ENCODE assay signal across 10 cellular contexts in the genomic region with DNA sequence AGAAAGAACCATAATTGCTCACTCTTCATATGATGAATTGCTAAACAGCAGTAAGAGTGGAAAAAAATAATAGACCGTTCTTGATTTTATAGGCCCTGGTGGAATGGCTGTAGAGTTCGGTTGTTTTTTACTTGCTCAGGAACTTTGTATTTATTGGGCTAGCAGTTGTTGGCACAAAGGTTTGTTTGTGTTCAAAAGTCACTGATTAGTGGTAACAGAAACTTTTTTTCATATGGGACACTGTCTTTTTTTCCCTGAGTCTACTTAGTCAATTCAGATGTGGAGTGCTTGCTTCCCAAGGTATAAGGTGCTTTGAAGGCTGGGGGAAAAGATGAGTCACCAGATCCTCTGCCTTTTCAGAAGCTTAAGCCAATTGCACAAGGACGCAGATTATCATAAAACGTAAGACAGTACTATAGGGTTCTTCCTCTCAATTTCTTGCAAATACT. TPM values are rescaled to one million over a fixed set of nuclear protein-coding genes. Genes with fewer than 3 reads are reported as not detected.
DNase-seq lines count a peak whose midpoint lies in the region; ATAC-seq, FAIRE-seq and TF ChIP-seq lines count a peak whose summit lies in the region.
"Had no signal": no experiment of that assay in that cellular context is flagged by ENCODE, and none has a peak within 500 bp of the region (broad histone marks: within the 10 kb centered on the region; RNA-seq: fewer than 3 reads in every experiment).

No MANE protein-coding gene starts in this region.

- TF ChIP-seq CTCF in HL-60 (IDR thresholded peaks at IDR 0.05; ENCODE audit: insufficient read depth, low read length) (no peak), WTC11 (IDR thresholded peaks at IDR 0.05) (no peak), GM10266 (IDR thresholded peaks at IDR 0.05; ENCODE audit: control insufficient read depth, insufficient read depth, low read depth, missing control alignments) (no peak), kidney (IDR thresholded peaks at IDR 0.05; ENCODE audit: borderline replicate concordance, extremely low read depth, insufficient read depth) (no peak)

- ATAC-seq in WTC11 (no peak; the same call in 1 of the 2 replicates), left colon (peak; percentile 74), GM21619 (IDR thresholded peaks at IDR 0.05; ENCODE audit: unreplicated experiment) (no peak)

- peaks cover 5 to 6% of the 10 kb centered on the region in 2 donors for H3K4me1 ChIP-seq in kidney (ENCODE audit: control insufficient read depth in 1 of 2, insufficient read depth in 1 of 2, low read depth in 1 of 2, low read length in 2 of 2)

- CTCF ChIA-PET in WTC11 (lab: Charles Lee) = interaction anchor here (0.6 to 1.4 kb wide), 3 partner anchors 9 to 26 kb away, joined by 3 to 5 read pairs (median 3); no protein-coding TSS in a partner anchor

- no peaks in the 10 kb centered on the region for H3K27me3 ChIP-seq in HL-60 (ENCODE audit: insufficient read depth, poor library complexity, severe bottlenecking)
- H3K27me3 ChIP-seq: upper lobe of left lung had no signal

- no peak for FAIRE-seq in kidney (lab: Jason Lieb, UNC)

- no peak overlapping the region for H3K4me3 Mint-ChIP-seq in WTC11

- H3K9ac ChIP-seq in kidney (ENCODE audit: low read length in 2 of 2) = no peak overlapping the region

- POLR2A ChIA-PET in WTC11 (lab: Charles Lee) = interaction anchor here (1.1 kb wide), 1 partner anchor 13 kb away, joined by 4 read pairs; no protein-coding TSS in a partner anchor

- intact Hi-C loops in left colon (cut with DNase I, micrococcal nuclease) = no loop called here
- intact Hi-C loops in kidney (cut with DNase I) = no loop called here

- H3K4me3 ChIP-seq in HL-60 (replicated peaks; ENCODE audit: insufficient read depth, low read length) = no peak overlapping the region
- no peak overlapping the region for H3K4me3 ChIP-seq in kidney (ENCODE audit: low read length in 2 of 2)
- H3K4me3 ChIP-seq: upper lobe of left lung had no signal

- H3K9me3 Mint-ChIP-seq in WTC11 = peaks cover 4% of the 10 kb centered on the region; the same call in 1 of the 2 replicates

- H3K9me3 ChIP-seq in kidney (ENCODE audit: control insufficient read depth in 1 of 2, low read length in 2 of 2) = no peaks in the 10 kb centered on the region
- H3K9me3 ChIP-seq: upper lobe of left lung had no signal

- H3K36me3 Mint-ChIP-seq in WTC11 = no peaks in the 10 kb centered on the region

- peaks cover 88% of the 10 kb centered on the region for H3K4me1 Mint-ChIP-seq in WTC11

- H3K27ac Mint-ChIP-seq in WTC11 = peak overlapping the region; percentile 97

- H3K27ac ChIP-seq in HL-60 (replicated peaks) = peak overlapping the region; percentile 39
- no peak overlapping the region for H3K27ac ChIP-seq in kidney (ENCODE audit: low read depth in 2 of 2, low read length in 2 of 2)

- H3K36me3 ChIP-seq in kidney (ENCODE audit: control insufficient read depth in 1 of 2, insufficient read depth in 2 of 2, low read length in 2 of 2) = no peaks in the 10 kb centered on the region
- H3K36me3 ChIP-seq: upper lobe of left lung had no signal

- peak; percentile 32 for DNase-seq in A172 (ENCODE audit: low spot score)
- peak; percentile 82 to 91 for DNase-seq in HL-60 (ENCODE audit: low read depth in 1 of 2, low spot score in 1 of 2)
- no peak for DNase-seq in WTC11 (ENCODE audit: low spot score)
- peak in 1 of 2 donors; percentile 47 for DNase-seq in left colon
- no peak for DNase-seq in cortex of kidney (lab: John Stamatoyannopoulos, UW)
- DNase-seq in GM10266 (ENCODE audit: extremely low spot score) = no peak
- DNase-seq in kidney = no peak
- DNase-seq: central memory CD4-positive, alpha-beta T cell; upper lobe of left lung had no signal

- no peaks in the 10 kb centered on the region for H3K27me3 Mint-ChIP-seq in WTC11 (ENCODE audit: low read depth)

TF ChIP-seq in WTC11, 78 proteins besides CTCF, POLR2A, EP300 and RAD21:
- TF ChIP-seq, protein P1, sequence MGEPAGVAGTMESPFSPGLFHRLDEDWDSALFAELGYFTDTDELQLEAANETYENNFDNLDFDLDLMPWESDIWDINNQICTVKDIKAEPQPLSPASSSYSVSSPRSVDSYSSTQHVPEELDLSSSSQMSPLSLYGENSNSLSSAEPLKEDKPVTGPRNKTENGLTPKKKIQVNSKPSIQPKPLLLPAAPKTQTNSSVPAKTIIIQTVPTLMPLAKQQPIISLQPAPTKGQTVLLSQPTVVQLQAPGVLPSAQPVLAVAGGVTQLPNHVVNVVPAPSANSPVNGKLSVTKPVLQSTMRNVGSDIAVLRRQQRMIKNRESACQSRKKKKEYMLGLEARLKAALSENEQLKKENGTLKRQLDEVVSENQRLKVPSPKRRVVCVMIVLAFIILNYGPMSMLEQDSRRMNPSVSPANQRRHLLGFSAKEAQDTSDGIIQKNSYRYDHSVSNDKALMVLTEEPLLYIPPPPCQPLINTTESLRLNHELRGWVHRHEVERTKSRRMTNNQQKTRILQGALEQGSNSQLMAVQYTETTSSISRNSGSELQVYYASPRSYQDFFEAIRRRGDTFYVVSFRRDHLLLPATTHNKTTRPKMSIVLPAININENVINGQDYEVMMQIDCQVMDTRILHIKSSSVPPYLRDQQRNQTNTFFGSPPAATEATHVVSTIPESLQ (CRISPR knock-in tag; IDR thresholded peaks at IDR 0.05) = no peak
- TF ChIP-seq SMAD4 (CRISPR knock-in tag; IDR thresholded peaks at IDR 0.05) (no peak), KAT7 (CRISPR knock-in tag; IDR thresholded peaks at IDR 0.05; ENCODE audit: borderline replicate concordance) (no peak), SOX15 (CRISPR knock-in tag; IDR thresholded peaks at IDR 0.05) (no peak), NR2C2 (CRISPR knock-in tag; IDR thresholded peaks at IDR 0.05) (no peak)
- TF ChIP-seq, protein P2, sequence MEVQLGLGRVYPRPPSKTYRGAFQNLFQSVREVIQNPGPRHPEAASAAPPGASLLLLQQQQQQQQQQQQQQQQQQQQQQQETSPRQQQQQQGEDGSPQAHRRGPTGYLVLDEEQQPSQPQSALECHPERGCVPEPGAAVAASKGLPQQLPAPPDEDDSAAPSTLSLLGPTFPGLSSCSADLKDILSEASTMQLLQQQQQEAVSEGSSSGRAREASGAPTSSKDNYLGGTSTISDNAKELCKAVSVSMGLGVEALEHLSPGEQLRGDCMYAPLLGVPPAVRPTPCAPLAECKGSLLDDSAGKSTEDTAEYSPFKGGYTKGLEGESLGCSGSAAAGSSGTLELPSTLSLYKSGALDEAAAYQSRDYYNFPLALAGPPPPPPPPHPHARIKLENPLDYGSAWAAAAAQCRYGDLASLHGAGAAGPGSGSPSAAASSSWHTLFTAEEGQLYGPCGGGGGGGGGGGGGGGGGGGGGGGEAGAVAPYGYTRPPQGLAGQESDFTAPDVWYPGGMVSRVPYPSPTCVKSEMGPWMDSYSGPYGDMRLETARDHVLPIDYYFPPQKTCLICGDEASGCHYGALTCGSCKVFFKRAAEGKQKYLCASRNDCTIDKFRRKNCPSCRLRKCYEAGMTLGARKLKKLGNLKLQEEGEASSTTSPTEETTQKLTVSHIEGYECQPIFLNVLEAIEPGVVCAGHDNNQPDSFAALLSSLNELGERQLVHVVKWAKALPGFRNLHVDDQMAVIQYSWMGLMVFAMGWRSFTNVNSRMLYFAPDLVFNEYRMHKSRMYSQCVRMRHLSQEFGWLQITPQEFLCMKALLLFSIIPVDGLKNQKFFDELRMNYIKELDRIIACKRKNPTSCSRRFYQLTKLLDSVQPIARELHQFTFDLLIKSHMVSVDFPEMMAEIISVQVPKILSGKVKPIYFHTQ (CRISPR knock-in tag; IDR thresholded peaks at IDR 0.05) = no peak
- TF ChIP-seq, protein P3, sequence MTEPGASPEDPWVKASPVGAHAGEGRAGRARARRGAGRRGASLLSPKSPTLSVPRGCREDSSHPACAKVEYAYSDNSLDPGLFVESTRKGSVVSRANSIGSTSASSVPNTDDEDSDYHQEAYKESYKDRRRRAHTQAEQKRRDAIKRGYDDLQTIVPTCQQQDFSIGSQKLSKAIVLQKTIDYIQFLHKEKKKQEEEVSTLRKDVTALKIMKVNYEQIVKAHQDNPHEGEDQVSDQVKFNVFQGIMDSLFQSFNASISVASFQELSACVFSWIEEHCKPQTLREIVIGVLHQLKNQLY (CRISPR knock-in tag; IDR thresholded peaks at IDR 0.05) = no peak
- TF ChIP-seq, protein P4, sequence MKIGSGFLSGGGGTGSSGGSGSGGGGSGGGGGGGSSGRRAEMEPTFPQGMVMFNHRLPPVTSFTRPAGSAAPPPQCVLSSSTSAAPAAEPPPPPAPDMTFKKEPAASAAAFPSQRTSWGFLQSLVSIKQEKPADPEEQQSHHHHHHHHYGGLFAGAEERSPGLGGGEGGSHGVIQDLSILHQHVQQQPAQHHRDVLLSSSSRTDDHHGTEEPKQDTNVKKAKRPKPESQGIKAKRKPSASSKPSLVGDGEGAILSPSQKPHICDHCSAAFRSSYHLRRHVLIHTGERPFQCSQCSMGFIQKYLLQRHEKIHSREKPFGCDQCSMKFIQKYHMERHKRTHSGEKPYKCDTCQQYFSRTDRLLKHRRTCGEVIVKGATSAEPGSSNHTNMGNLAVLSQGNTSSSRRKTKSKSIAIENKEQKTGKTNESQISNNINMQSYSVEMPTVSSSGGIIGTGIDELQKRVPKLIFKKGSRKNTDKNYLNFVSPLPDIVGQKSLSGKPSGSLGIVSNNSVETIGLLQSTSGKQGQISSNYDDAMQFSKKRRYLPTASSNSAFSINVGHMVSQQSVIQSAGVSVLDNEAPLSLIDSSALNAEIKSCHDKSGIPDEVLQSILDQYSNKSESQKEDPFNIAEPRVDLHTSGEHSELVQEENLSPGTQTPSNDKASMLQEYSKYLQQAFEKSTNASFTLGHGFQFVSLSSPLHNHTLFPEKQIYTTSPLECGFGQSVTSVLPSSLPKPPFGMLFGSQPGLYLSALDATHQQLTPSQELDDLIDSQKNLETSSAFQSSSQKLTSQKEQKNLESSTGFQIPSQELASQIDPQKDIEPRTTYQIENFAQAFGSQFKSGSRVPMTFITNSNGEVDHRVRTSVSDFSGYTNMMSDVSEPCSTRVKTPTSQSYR (CRISPR knock-in tag; IDR thresholded peaks at IDR 0.05) = no peak
- TF ChIP-seq, protein P5, sequence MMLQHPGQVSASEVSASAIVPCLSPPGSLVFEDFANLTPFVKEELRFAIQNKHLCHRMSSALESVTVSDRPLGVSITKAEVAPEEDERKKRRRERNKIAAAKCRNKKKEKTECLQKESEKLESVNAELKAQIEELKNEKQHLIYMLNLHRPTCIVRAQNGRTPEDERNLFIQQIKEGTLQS (CRISPR knock-in tag; conservative IDR thresholded peaks at IDR 0.05) = no peak

RNA-seq across cellular contexts. Expression of a gene that starts 25.8 kb away (rescaled TPM):
- 6.4 and 7.9 TPM in 2 replicates for total RNA-seq in A172 (2014; rRNA removed; shearing (Covaris generic))
- total RNA-seq in WTC11 (2021) (49.1 to 52.0 TPM (median 49.5 TPM) in 3 replicates), left colon (10 to 100 TPM; 21.4 to 22.9 TPM), kidney (13.0 TPM)
- 2.9 TPM for polyA plus RNA-seq in kidney (ENCODE audit: insufficient read depth, low read depth, low replicate concordance)

Comparison
In these comparisons a context has a peak if more than half of its experiments do, and no peak if none do; other contexts are left out.
1. DNase-seq: peak in A172 (single experiment) and HL-60 (2 of 2); none in WTC11 (single experiment), cortex of kidney (single experiment), GM10266 (single experiment) and kidney (single experiment).